Comparison of ENCODE assay signal across 1 cellular context in genomic region chr9:136171009-136171800, GRCh38.
TF ChIP-seq lines count a peak whose summit lies in the region.

No MANE protein-coding gene starts in this region.

TF ChIP-seq in GM12878, 131 proteins besides CTCF, POLR2A, EP300 and RAD21 (continued from another document):
- TF ChIP-seq NKRF (conservative IDR thresholded peaks at IDR 0.05) (no peak), ZBTB33 (IDR thresholded peaks at IDR 0.05) (no peak), ZSCAN29 (IDR thresholded peaks at IDR 0.05) (no peak), FOS (IDR thresholded peaks at IDR 0.05; ENCODE audit: borderline replicate concordance, extremely low read depth, insufficient read length) (no peak), ZNF274 (IDR thresholded peaks at IDR 0.05; ENCODE audit: insufficient read depth, insufficient read length) (no peak), CHD4 (IDR thresholded peaks at IDR 0.05) (no peak), NFXL1 (IDR thresholded peaks at IDR 0.05; ENCODE audit: borderline replicate concordance) (no peak), JUND (IDR thresholded peaks at IDR 0.05; ENCODE audit: low read depth, low read length) (no peak)
- TF ChIP-seq, protein P1, sequence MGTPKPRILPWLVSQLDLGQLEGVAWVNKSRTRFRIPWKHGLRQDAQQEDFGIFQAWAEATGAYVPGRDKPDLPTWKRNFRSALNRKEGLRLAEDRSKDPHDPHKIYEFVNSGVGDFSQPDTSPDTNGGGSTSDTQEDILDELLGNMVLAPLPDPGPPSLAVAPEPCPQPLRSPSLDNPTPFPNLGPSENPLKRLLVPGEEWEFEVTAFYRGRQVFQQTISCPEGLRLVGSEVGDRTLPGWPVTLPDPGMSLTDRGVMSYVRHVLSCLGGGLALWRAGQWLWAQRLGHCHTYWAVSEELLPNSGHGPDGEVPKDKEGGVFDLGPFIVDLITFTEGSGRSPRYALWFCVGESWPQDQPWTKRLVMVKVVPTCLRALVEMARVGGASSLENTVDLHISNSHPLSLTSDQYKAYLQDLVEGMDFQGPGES (IDR thresholded peaks at IDR 0.05), result no peak
